In genomic region chrX:141632124-141632523, GRCh38 we compare ENCODE assay signal across 31 cellular contexts. TPM values are rescaled to one million over a fixed set of nuclear protein-coding genes. Genes with fewer than 3 reads are reported as not detected.
"Had no signal": no experiment of that assay in that cellular context is flagged by ENCODE, and none has a peak within 500 bp of the region (broad histone marks: within the 10 kb centered on the region; RNA-seq: fewer than 3 reads in every experiment).

No MANE protein-coding gene starts in this region.

- DNase-seq: activated B cell treated with CpG ODN at 0.5 μM for 24 hours; activated CD4-positive, alpha-beta T cell treated with anti-CD3 and anti-CD28 coated beads for 36 hours; activated CD4-positive, alpha-beta T cell treated with anti-CD3 and anti-CD28 coated beads, Interleukin-2, amount 50 U/mL, for 48 hours; activated CD8-positive, alpha-beta memory T cell treated with anti-CD3 and anti-CD28 coated beads, Interleukin-2, amount 50 U/mL, for 48 hours; activated naive CD4-positive, alpha-beta T cell; activated T-cell treated with anti-CD3 and anti-CD28 coated beads, Interleukin-2, amount 50 U/mL, for 4 hours; amniotic stem cell; brain microvascular endothelial cell; central memory CD4-positive, alpha-beta T cell; dorsolateral prefrontal cortex; effector memory CD8-positive, alpha-beta T cell; kidney glomerular epithelial cell; left lung; naive thymus-derived CD4-positive, alpha-beta T cell; occipital lobe; posterior cingulate gyrus; small intestine; stimulated activated CD4-positive, alpha-beta T cell treated with anti-CD3 and anti-CD28 coated beads, Interleukin-2, amount 100 ng/mL, for 24 hours; stimulated activated naive CD8-positive, alpha-beta T cell treated with anti-CD3 and anti-CD28 coated beads, Interleukin-15, amount 100 ng/mL, for 72 hours; tibial artery had no signal

- H3K4me1 ChIP-seq: left lung, tibial artery had no signal

- H3K27me3 ChIP-seq: brain microvascular endothelial cell, left lung, tibial artery had no signal

- H3K36me3 Mint-ChIP-seq: activated naive CD8-positive, alpha-beta T cell; naive thymus-derived CD4-positive, alpha-beta T cell; stimulated activated effector memory CD8-positive, alpha-beta T cell treated with anti-CD3 and anti-CD28 coated beads, Interleukin-12 subunit alpha, Interleukin-12 subunit beta, amount 100 ng/mL, for 72 hours had no signal

- H3K27ac ChIP-seq: brain microvascular endothelial cell, dorsolateral prefrontal cortex, left lung, tibial artery had no signal

- H3K27me3 Mint-ChIP-seq: activated B cell treated with CpG ODN at 0.5 μM for 24 hours; activated CD4-positive, alpha-beta T cell treated with anti-CD3 and anti-CD28 coated beads for 36 hours; activated naive CD8-positive, alpha-beta T cell; effector memory CD8-positive, alpha-beta T cell; naive thymus-derived CD4-positive, alpha-beta T cell; stimulated activated naive CD8-positive, alpha-beta T cell treated with anti-CD3 and anti-CD28 coated beads, Interleukin-15, amount 100 ng/mL, for 72 hours had no signal

- H3K4me3 ChIP-seq: dorsolateral prefrontal cortex, left lung, lung, tibial artery had no signal

- H3K4me1 Mint-ChIP-seq: activated B cell treated with CpG ODN at 0.5 μM for 24 hours; activated CD4-positive, alpha-beta T cell treated with anti-CD3 and anti-CD28 coated beads for 36 hours; naive thymus-derived CD4-positive, alpha-beta T cell; neural crest cell; stimulated activated effector memory CD8-positive, alpha-beta T cell treated with anti-CD3 and anti-CD28 coated beads, Interleukin-12 subunit alpha, Interleukin-12 subunit beta, amount 100 ng/mL, for 72 hours; stimulated activated naive CD8-positive, alpha-beta T cell treated with anti-CD3 and anti-CD28 coated beads, Interleukin-15, amount 100 ng/mL, for 72 hours had no signal

- H3K36me3 ChIP-seq: brain microvascular endothelial cell, left lung, tibial artery had no signal

- H3K4me3 Mint-ChIP-seq: activated B cell treated with CpG ODN at 0.5 μM for 24 hours; activated CD4-positive, alpha-beta T cell treated with anti-CD3 and anti-CD28 coated beads for 36 hours; activated naive CD8-positive, alpha-beta T cell; activated T-cell treated with anti-CD3 and anti-CD28 coated beads, Interleukin-2, amount 50 U/mL, for 4 hours; effector memory CD8-positive, alpha-beta T cell; naive thymus-derived CD4-positive, alpha-beta T cell; neural crest cell; stimulated activated effector memory CD8-positive, alpha-beta T cell treated with anti-CD3 and anti-CD28 coated beads, Interleukin-12 subunit alpha, Interleukin-12 subunit beta, amount 100 ng/mL, for 72 hours; stimulated activated naive CD8-positive, alpha-beta T cell treated with anti-CD3 and anti-CD28 coated beads, Interleukin-15, amount 100 ng/mL, for 72 hours; T-helper 1 cell treated with Interleukin-12 subunit alpha and Interleukin-12 subunit beta and Interleukin-4 antibody, amounts not matched to agents 30 μg/mL and 1 μg/mL, for 36 hours had no signal

- ATAC-seq: activated CD4-positive, alpha-beta T cell treated with anti-CD3 and anti-CD28 coated beads for 36 hours; activated T-cell treated with anti-CD3 and anti-CD28 coated beads, Interleukin-2, amount 50 U/mL, for 4 hours; effector memory CD8-positive, alpha-beta T cell; esophagus mucosa; left lung; naive thymus-derived CD4-positive, alpha-beta T cell; sciatic nerve; stimulated activated effector memory CD8-positive, alpha-beta T cell treated with anti-CD3 and anti-CD28 coated beads, Interleukin-12 subunit alpha, Interleukin-12 subunit beta, amount 100 ng/mL, for 72 hours; stimulated activated naive CD8-positive, alpha-beta T cell treated with anti-CD3 and anti-CD28 coated beads, Interleukin-15, amount 100 ng/mL, for 72 hours had no signal

- H3K9me3 ChIP-seq: left lung, tibial artery had no signal

- H3K27ac Mint-ChIP-seq: activated B cell treated with CpG ODN at 0.5 μM for 24 hours; activated CD4-positive, alpha-beta T cell treated with anti-CD3 and anti-CD28 coated beads for 36 hours; activated naive CD8-positive, alpha-beta T cell; activated T-helper 2 cell treated with anti-CD3 and anti-CD28 coated beads, Interferon-gamma antibody, Interleukin-2, Interleukin-4, amounts not matched to agents 10 μg/mL and 5 μg/mL and 100 μg/mL, durations not matched to agents 14 hours and 24 hours and 36 hours; effector memory CD8-positive, alpha-beta T cell; naive thymus-derived CD4-positive, alpha-beta T cell; stimulated activated effector memory CD8-positive, alpha-beta T cell treated with anti-CD3 and anti-CD28 coated beads, Interleukin-12 subunit alpha, Interleukin-12 subunit beta, amount 100 ng/mL, for 72 hours; stimulated activated naive CD8-positive, alpha-beta T cell treated with anti-CD3 and anti-CD28 coated beads, Interleukin-15, amount 100 ng/mL, for 72 hours; T-helper 1 cell treated with Interleukin-12 subunit alpha and Interleukin-12 subunit beta and Interleukin-4 antibody, amounts not matched to agents 30 μg/mL and 1 μg/mL, for 36 hours had no signal

- H3K9me3 Mint-ChIP-seq: activated B cell treated with CpG ODN at 0.5 μM for 24 hours; effector memory CD8-positive, alpha-beta T cell had no signal

RNA-seq across cellular contexts. Expression of gene SPANXA2, which starts 42.6 kb away (rescaled TPM):
- total RNA-seq: activated B cell treated with CpG ODN at 0.5 μM for 24 hours; activated CD4-positive, alpha-beta T cell treated with anti-CD3 and anti-CD28 coated beads for 36 hours; activated CD8-positive, alpha-beta memory T cell treated with anti-CD3 and anti-CD28 coated beads for 36 hours; activated T-cell treated with anti-CD3 and anti-CD28 coated beads, Interleukin-2, amount 50 U/mL, for 4 hours; activated T-helper 2 cell treated with anti-CD3 and anti-CD28 coated beads, Interferon-gamma antibody, Interleukin-2, Interleukin-4, amounts not matched to agents 10 μg/mL and 5 μg/mL and 100 μg/mL, durations not matched to agents 14 hours and 24 hours and 36 hours; dorsolateral prefrontal cortex; endothelial cell of umbilical vein; esophagus mucosa; left lung; lung; naive thymus-derived CD4-positive, alpha-beta T cell; neural crest cell; occipital lobe; sciatic nerve; ureter had no signal
- polyA plus RNA-seq: endothelial cell of umbilical vein; lung; naive thymus-derived CD4-positive, alpha-beta T cell; small intestine had no signal

RNA-seq across cellular contexts. Expression of gene SPANXA1, which starts 47.6 kb away (rescaled TPM):
- total RNA-seq: activated B cell treated with CpG ODN at 0.5 μM for 24 hours; activated CD4-positive, alpha-beta T cell treated with anti-CD3 and anti-CD28 coated beads for 36 hours; activated CD8-positive, alpha-beta memory T cell treated with anti-CD3 and anti-CD28 coated beads for 36 hours; activated T-cell treated with anti-CD3 and anti-CD28 coated beads, Interleukin-2, amount 50 U/mL, for 4 hours; activated T-helper 2 cell treated with anti-CD3 and anti-CD28 coated beads, Interferon-gamma antibody, Interleukin-2, Interleukin-4, amounts not matched to agents 10 μg/mL and 5 μg/mL and 100 μg/mL, durations not matched to agents 14 hours and 24 hours and 36 hours; dorsolateral prefrontal cortex; endothelial cell of umbilical vein; esophagus mucosa; left lung; lung; naive thymus-derived CD4-positive, alpha-beta T cell; neural crest cell; occipital lobe; sciatic nerve; ureter had no signal
- polyA plus RNA-seq: endothelial cell of umbilical vein; lung; naive thymus-derived CD4-positive, alpha-beta T cell; small intestine had no signal
